In the genomic region with DNA sequence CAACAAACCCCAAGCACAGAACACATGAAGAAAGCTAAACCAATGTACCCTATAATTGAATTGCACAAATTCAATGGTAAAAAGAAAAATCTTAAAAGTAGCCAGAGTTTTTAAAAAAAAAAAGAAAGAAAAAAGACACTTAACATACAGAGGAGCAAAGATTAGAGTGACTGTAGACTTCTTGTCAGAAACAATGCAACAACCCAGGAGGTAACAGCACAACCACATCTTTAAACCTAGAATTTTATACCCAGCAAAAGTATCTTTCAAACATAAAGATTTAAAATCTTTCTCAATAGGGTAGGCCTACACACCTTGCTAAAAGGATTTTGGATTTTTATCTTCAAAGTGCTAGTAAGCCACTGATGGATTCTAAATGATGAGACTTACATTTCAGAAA, we compare ENCODE assay signal across 24 cellular contexts.
"Had no signal": no experiment of that assay in that cellular context is flagged by ENCODE, and none has a peak within 500 bp of the region (broad histone marks: within the 10 kb centered on the region; RNA-seq: fewer than 3 reads in every experiment).

No MANE protein-coding gene starts in this region.

- H3K36me3 ChIP-seq: ovary, thyroid gland had no signal

- H3K4me1 Mint-ChIP-seq: mesothelial cell of epicardium, natural killer cell had no signal

- DNase-seq: islet precursor cell; left ventricle myocardium inferior; mesendoderm; naive B cell; natural killer cell; ovary; stimulated activated CD4-positive, alpha-beta T cell treated with anti-CD3 and anti-CD28 coated beads, Interleukin-12 subunit alpha, Interleukin-12 subunit beta, amount 100 ng/mL, for 4 hours; stimulated activated CD4-positive, alpha-beta T cell treated with anti-CD3 and anti-CD28 coated beads, Interleukin-15, amount 100 ng/mL, for 24 hours; stimulated activated CD4-positive, alpha-beta T cell treated with anti-CD3 and anti-CD28 coated beads, Interleukin-2, amount 100 ng/mL, for 24 hours; stimulated activated CD4-positive, alpha-beta T cell treated with anti-CD3 and anti-CD28 coated beads, Interleukin-4, amount 100 ng/mL, for 1 hour; stimulated activated naive B cell treated with anti-CD40 and anti-IgM and Interleukin-4, amounts not matched to agents 10 μg/mL and 1 μg/mL and 100 μg/mL, for 72 hours; stimulated activated naive CD8-positive, alpha-beta T cell treated with anti-CD3 and anti-CD28 coated beads, Interleukin-15, Interleukin-2, amounts not matched to agents 100 U/mL and 50 U/mL, for 24 hours; stomach; testis; thyroid gland; transverse colon; upper lobe of left lung had no signal

- H3K4me3 ChIP-seq: left ventricle myocardium inferior, lung, ovary, right atrium auricular region, skin epidermis, stomach, testis, thyroid gland, transverse colon, upper lobe of left lung, vagina had no signal

- H3K27me3 ChIP-seq: ovary, right atrium auricular region, stomach, testis, thyroid gland, transverse colon, upper lobe of left lung, vagina had no signal

- H3K27me3 Mint-ChIP-seq: naive B cell; progenitor cell of endocrine pancreas; stimulated activated naive B cell treated with anti-CD40 and anti-IgM and Interleukin-4, amounts not matched to agents 10 μg/mL and 1 μg/mL and 100 μg/mL, for 72 hours had no signal

- H3K4me3 Mint-ChIP-seq: mesothelial cell of epicardium; naive B cell; natural killer cell; stimulated activated naive B cell treated with anti-CD40 and anti-IgM and Interleukin-4, amounts not matched to agents 10 μg/mL and 1 μg/mL and 100 μg/mL, for 72 hours had no signal

- H3K9me3 ChIP-seq: ovary, testis, thyroid gland had no signal

- H3K27ac Mint-ChIP-seq: mesothelial cell of epicardium; natural killer cell; progenitor cell of endocrine pancreas; stimulated activated naive B cell treated with anti-CD40 and anti-IgM and Interleukin-4, amounts not matched to agents 10 μg/mL and 1 μg/mL and 100 μg/mL, for 72 hours had no signal

- H3K4me1 ChIP-seq: left ventricle myocardium inferior, right atrium auricular region, stomach, testis, thyroid gland, transverse colon, upper lobe of left lung, vagina had no signal

- H3K27ac ChIP-seq: left ventricle myocardium inferior, ovary, right atrium auricular region, skin epidermis, stomach, testis, thyroid gland, transverse colon, upper lobe of left lung, vagina had no signal

- ATAC-seq: natural killer cell; sciatic nerve; stimulated activated naive B cell treated with anti-CD40 and anti-IgM and Interleukin-4, amounts not matched to agents 10 μg/mL and 1 μg/mL and 100 μg/mL, for 72 hours; stimulated activated naive CD8-positive, alpha-beta T cell treated with anti-CD3 and anti-CD28 coated beads, Interleukin-15, Interleukin-2, amounts not matched to agents 100 U/mL and 50 U/mL, for 24 hours had no signal
